In genomic region chr14:36151335-36151734, GRCh38 we compare ENCODE assay signal across 8 cellular contexts.
"Had no signal": no experiment of that assay in that cellular context is flagged by ENCODE, and none has a peak within 500 bp of the region (broad histone marks: within the 10 kb centered on the region; RNA-seq: fewer than 3 reads in every experiment).

No MANE protein-coding gene starts in this region.

- H3K4me3 ChIP-seq: GM23248, GM23338, HAP-1 had no signal

- H3K27ac ChIP-seq: GM23248 had no signal

- DNase-seq: GM23248, GOT3, H7, H9, HCEC 1CT, HFFc6 had no signal

- H3K36me3 ChIP-seq: HAP-1 had no signal

- H3K4me1 ChIP-seq: HAP-1 had no signal
